ENCODE assay signal across 13 cellular contexts in the genomic region with DNA sequence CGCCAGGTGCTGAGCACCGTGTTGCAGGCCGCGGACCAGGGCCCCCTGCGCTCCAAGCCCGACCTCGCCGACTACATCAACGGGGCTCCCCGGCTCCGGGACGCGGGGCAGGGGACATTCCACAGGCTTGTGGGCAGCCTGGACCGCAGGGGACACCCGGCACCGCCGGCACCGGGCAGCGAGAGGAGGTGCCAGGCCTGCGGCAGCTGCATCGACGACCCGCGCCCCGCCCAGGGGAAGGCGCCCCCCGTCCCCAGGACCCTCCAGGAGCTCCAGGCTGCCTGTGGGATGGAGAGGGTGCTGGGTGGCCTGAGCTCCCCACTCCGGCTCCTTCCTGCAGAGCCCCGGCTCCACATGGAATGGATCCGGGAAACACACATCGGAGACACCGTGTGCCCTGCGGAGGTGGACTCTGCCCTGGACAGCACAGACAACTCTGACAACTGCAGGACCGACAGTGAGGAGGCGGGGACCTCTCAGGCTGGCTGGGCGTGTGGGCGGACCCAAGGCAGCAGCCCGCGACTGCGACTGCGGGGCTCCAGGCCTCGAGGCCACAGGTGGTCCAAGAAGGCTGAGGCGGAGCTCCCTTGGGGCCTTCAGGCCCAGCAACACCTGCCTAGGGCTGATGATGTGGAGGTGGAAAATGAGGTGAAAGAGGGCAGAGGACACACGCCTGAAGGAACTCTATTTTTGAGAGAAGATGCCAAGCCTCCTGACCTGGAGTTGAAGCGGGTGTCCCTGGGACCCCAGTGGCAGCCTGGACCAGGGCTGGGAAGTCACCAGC. TPM values are rescaled to one million over a fixed set of nuclear protein-coding genes. Genes with fewer than 3 reads are reported as not detected.
A peak's percentile ranks its signal among the peaks of the same experiment; 100 is the strongest.
DNase-seq lines count a peak whose midpoint lies in the region; ATAC-seq, FAIRE-seq and TF ChIP-seq lines count a peak whose summit lies in the region.
"Had no signal": no experiment of that assay in that cellular context is flagged by ENCODE, and none has a peak within 500 bp of the region (broad histone marks: within the 10 kb centered on the region; RNA-seq: fewer than 3 reads in every experiment).

No MANE protein-coding gene starts in this region.

- no peak overlapping the region for H3K4me3 ChIP-seq in DOHH2 (ENCODE audit: low read length)
- H3K4me3 ChIP-seq in hepatocyte, result no peak overlapping the region

- intact Hi-C loops in natural killer cell (cut with micrococcal nuclease), result no loop called here

- no peaks in the 10 kb centered on the region for H3K9me3 Mint-ChIP-seq in natural killer cell
- H3K9me3 Mint-ChIP-seq: effector memory CD8-positive, alpha-beta T cell had no signal

- H2AFZ ChIP-seq in hepatocyte, result no peak overlapping the region

- H3K4me1 ChIP-seq in DOHH2 (ENCODE audit: control insufficient read depth, low read length), result peaks cover 26% of the 10 kb centered on the region
- H3K4me1 ChIP-seq in hepatocyte (ENCODE audit: insufficient read depth), result no peaks in the 10 kb centered on the region

- no peak for FAIRE-seq in RCC 7860 (lab: Jason Lieb, UNC)
- FAIRE-seq: astrocyte, frontal cortex had no signal

- H3K27ac Mint-ChIP-seq in natural killer cell, result no peak overlapping the region
- H3K27ac Mint-ChIP-seq: effector memory CD8-positive, alpha-beta T cell had no signal

- H3K36me3 ChIP-seq in DOHH2 (ENCODE audit: control insufficient read depth, low read length) (no peaks in the 10 kb centered on the region), hepatocyte (replicated peaks; ENCODE audit: insufficient read depth, low read depth) (no peaks in the 10 kb centered on the region)

- peaks cover 10 to 19% of the 10 kb centered on the region in 2 donors for H3K4me1 Mint-ChIP-seq in natural killer cell

- no peaks in the 10 kb centered on the region for H3K36me3 Mint-ChIP-seq in natural killer cell

- no peaks in the 10 kb centered on the region for H3F3A ChIP-seq in DOHH2 (ENCODE audit: control insufficient read depth, insufficient read depth)

- H3K27ac ChIP-seq in DOHH2 (ENCODE audit: low read depth, low read length) (no peak overlapping the region), hepatocyte (no peak overlapping the region)

- peaks cover 13% of the 10 kb centered on the region for H3K27me3 ChIP-seq in DOHH2 (ENCODE audit: control insufficient read depth, low read length)
- no peaks in the 10 kb centered on the region for H3K27me3 ChIP-seq in hepatocyte

- no peaks in the 10 kb centered on the region for H3K9me3 ChIP-seq in DOHH2 (ENCODE audit: control insufficient read depth, insufficient read depth, low read length)
- H3K9me3 ChIP-seq in hepatocyte (ENCODE audit: low read depth), result no peaks in the 10 kb centered on the region

- no peaks in the 10 kb centered on the region for H3K27me3 Mint-ChIP-seq in natural killer cell (ENCODE audit: low read depth in 2 of 2)
- H3K27me3 Mint-ChIP-seq: effector memory CD8-positive, alpha-beta T cell had no signal

- H3K9me2 ChIP-seq in DOHH2 (replicated peaks; ENCODE audit: control insufficient read depth, low read length) (no peaks in the 10 kb centered on the region), hepatocyte (replicated peaks; ENCODE audit: insufficient read depth) (no peaks in the 10 kb centered on the region)

- H3K4me3 Mint-ChIP-seq in natural killer cell, result no peak overlapping the region
- H3K4me3 Mint-ChIP-seq: effector memory CD8-positive, alpha-beta T cell had no signal

- 81% methylated on average over 30 of the region's 45 CpGs for WGBS in hepatocyte (ENCODE audit: low lambda C conversion rate, missing lambda C conversion rate)

- H3K79me2 ChIP-seq in DOHH2 (ENCODE audit: control insufficient read depth, low read length) (no peaks in the 10 kb centered on the region), hepatocyte (no peaks in the 10 kb centered on the region)

- peak; percentile 55 for ATAC-seq in GM19351 (IDR thresholded peaks at IDR 0.05; ENCODE audit: unreplicated experiment)
- ATAC-seq in HG03460 (IDR thresholded peaks at IDR 0.05; ENCODE audit: unreplicated experiment), result peak; percentile 59
- no peak for ATAC-seq in natural killer cell
- ATAC-seq: effector memory CD8-positive, alpha-beta T cell had no signal

- H4K20me1 ChIP-seq in DOHH2 (ENCODE audit: control insufficient read depth, insufficient read depth, low read depth, low read length) (peaks cover 3% of the 10 kb centered on the region; the same call in 1 of the 2 replicates), hepatocyte (ENCODE audit: insufficient read depth, poor library complexity, severe bottlenecking) (no peaks in the 10 kb centered on the region)

- TF ChIP-seq CTCF in DOHH2 (IDR thresholded peaks at IDR 0.05; ENCODE audit: low read depth, low read length, poor library complexity, severe bottlenecking), result no peak
- no peak for TF ChIP-seq CTCF in hepatocyte (IDR thresholded peaks at IDR 0.05; ENCODE audit: poor library complexity)
- no peak for TF ChIP-seq CTCF in natural killer cell (IDR thresholded peaks at IDR 0.05)

- H3K4me2 ChIP-seq in DOHH2 (ENCODE audit: low read length) (peak overlapping the region; percentile 19; the same call in 1 of the 2 replicates), hepatocyte (no peak overlapping the region)

- peak; percentile 53 for DNase-seq in hepatocyte (ENCODE audit: low spot score)
- no peak for DNase-seq in NCI-H446 treated with DMSO at 0.1 percent for 48 hours (lab: John Stamatoyannopoulos, UW)
- no peak for DNase-seq in RCC 7860 (ENCODE audit: low spot score)
- no peak for DNase-seq in natural killer cell
- no peak for DNase-seq in activated CD4-positive, alpha-beta T cell treated with anti-CD3 and anti-CD28 coated beads, Interleukin-2, amount 50 U/mL, for 1 hour
- DNase-seq: effector memory CD8-positive, alpha-beta T cell; HCEC 1CT; stimulated activated CD4-positive, alpha-beta T cell treated with anti-CD3 and anti-CD28 coated beads, Interleukin-12 subunit alpha, Interleukin-12 subunit beta, amount 100 ng/mL, for 4 hours had no signal

RNA-seq across cellular contexts. Expression of gene KIAA1614, which starts 22.8 kb away (rescaled TPM):
- total RNA-seq in hepatocyte, result 2.6 and 3.0 TPM in 2 replicates
- 2.5 and 2.9 TPM in 2 replicates for polyA plus RNA-seq in hepatocyte
- total RNA-seq in natural killer cell, result under 1 TPM; 0.09 to 0.80 (median 0.40) TPM

Comparison
In these comparisons a context has a peak if more than half of its experiments do, and no peak if none do; other contexts are left out.
1. ATAC-seq: peak in GM19351 (single experiment) and HG03460 (single experiment); none in natural killer cell (0 of 3).